In genomic region chr7:43785425-43785824, GRCh38 we compare ENCODE assay signal across 11 cellular contexts. TPM values are rescaled to one million over a fixed set of nuclear protein-coding genes. Genes with fewer than 3 reads are reported as not detected.
A peak's percentile ranks its signal among the peaks of the same experiment; 100 is the strongest.
DNase-seq lines count a peak whose midpoint lies in the region; ATAC-seq and TF ChIP-seq lines count a peak whose summit lies in the region.
"Had no signal": no experiment of that assay in that cellular context is flagged by ENCODE, and none has a peak within 500 bp of the region (broad histone marks: within the 10 kb centered on the region; RNA-seq: fewer than 3 reads in every experiment).

No MANE protein-coding gene starts in this region.

- ATAC-seq in esophagus mucosa (peak; percentile 78), mucosa of descending colon (peak; percentile 62), HG02610 (IDR thresholded peaks at IDR 0.05; ENCODE audit: unreplicated experiment) (no peak)
- no peak for ATAC-seq in activated naive CD4-positive, alpha-beta T cell treated with anti-CD3 and anti-CD28 coated beads, Interleukin-2, amount 50 U/mL, for 72 hours

- no peak overlapping the region for H3K27ac Mint-ChIP-seq in activated naive CD4-positive, alpha-beta T cell treated with anti-CD3 and anti-CD28 coated beads, Interleukin-2, amount 50 U/mL, for 72 hours
- H3K27ac Mint-ChIP-seq in activated naive CD8-positive, alpha-beta T cell treated with anti-CD3 and anti-CD28 coated beads for 36 hours: no peak overlapping the region
- H3K27ac Mint-ChIP-seq: CD4-positive, alpha-beta T cell had no signal

- no peaks in the 10 kb centered on the region for H3K4me1 ChIP-seq in mucosa of descending colon (ENCODE audit: low read depth)

- DNase-seq in AG08395 (ENCODE audit: low spot score): peak; percentile 86
- peak; percentile 82 for DNase-seq in MG63
- peak in 1 of 3 donors; percentile 31 for DNase-seq in mucosa of descending colon
- no peak for DNase-seq in activated naive CD4-positive, alpha-beta T cell treated with anti-CD3 and anti-CD28 coated beads, Interleukin-2, amount 50 U/mL, for 72 hours (ENCODE audit: low spot score in 2 of 2)
- no peak for DNase-seq in stimulated activated CD8-positive, alpha-beta memory T cell treated with anti-CD3 and anti-CD28 coated beads, Interleukin-4, amount 100 ng/mL, for 48 hours
- no peak for DNase-seq in activated naive CD8-positive, alpha-beta T cell treated with anti-CD3 and anti-CD28 coated beads for 36 hours
- DNase-seq: anterior cingulate cortex; CD4-positive, alpha-beta T cell; Karpas-422 had no signal

- peaks cover 1% of the 10 kb centered on the region for H3K36me3 ChIP-seq in MG63
- H3K36me3 ChIP-seq in mucosa of descending colon (ENCODE audit: low read depth): no peaks in the 10 kb centered on the region

- no peak overlapping the region for H3K4me3 ChIP-seq in MG63
- no peak overlapping the region for H3K4me3 ChIP-seq in mucosa of descending colon

- H3K36me3 Mint-ChIP-seq in activated naive CD4-positive, alpha-beta T cell treated with anti-CD3 and anti-CD28 coated beads, Interleukin-2, amount 50 U/mL, for 72 hours: no peaks in the 10 kb centered on the region
- H3K36me3 Mint-ChIP-seq in activated naive CD8-positive, alpha-beta T cell treated with anti-CD3 and anti-CD28 coated beads for 36 hours: peaks cover 10% of the 10 kb centered on the region

- H3K9me3 ChIP-seq in MG63 (no peaks in the 10 kb centered on the region), mucosa of descending colon (no peaks in the 10 kb centered on the region)

- H3K4me3 Mint-ChIP-seq in activated naive CD8-positive, alpha-beta T cell treated with anti-CD3 and anti-CD28 coated beads for 36 hours: no peak overlapping the region
- H3K4me3 Mint-ChIP-seq: CD4-positive, alpha-beta T cell had no signal

- H3K27me3 Mint-ChIP-seq in activated naive CD8-positive, alpha-beta T cell treated with anti-CD3 and anti-CD28 coated beads for 36 hours: no peaks in the 10 kb centered on the region
- H3K27me3 Mint-ChIP-seq: CD4-positive, alpha-beta T cell had no signal

- H3K9me3 Mint-ChIP-seq in activated naive CD4-positive, alpha-beta T cell treated with anti-CD3 and anti-CD28 coated beads, Interleukin-2, amount 50 U/mL, for 72 hours: no peaks in the 10 kb centered on the region
- no peaks in the 10 kb centered on the region for H3K9me3 Mint-ChIP-seq in activated naive CD8-positive, alpha-beta T cell treated with anti-CD3 and anti-CD28 coated beads for 36 hours
- H3K9me3 Mint-ChIP-seq: CD4-positive, alpha-beta T cell had no signal

- H3K4me1 Mint-ChIP-seq in activated naive CD8-positive, alpha-beta T cell treated with anti-CD3 and anti-CD28 coated beads for 36 hours: peaks cover 11% of the 10 kb centered on the region

- H3K27me3 ChIP-seq in MG63: no peaks in the 10 kb centered on the region

- intact Hi-C loops in mucosa of descending colon (cut with DNase I, micrococcal nuclease): no loop called here

- no peak for TF ChIP-seq CTCF in mucosa of descending colon (IDR thresholded peaks at IDR 0.05)

RNA-seq across cellular contexts. Expression of gene BLVRA, which starts 26.9 kb away (rescaled TPM):
- total RNA-seq in MG63 (2014; rRNA removed; shearing (Covaris generic); ENCODE audit: low replicate concordance): 40.1 and 42.1 TPM in 2 replicates
- total RNA-seq in esophagus mucosa: 41.2 TPM
- 10 to 100 TPM in 2 of 3 donors, 1 to 10 TPM in 1; 8.1 to 55.4 (median 12.9) TPM for total RNA-seq in mucosa of descending colon
- 10 to 100 TPM; 28.3 to 29.6 TPM for total RNA-seq in activated naive CD4-positive, alpha-beta T cell treated with anti-CD3 and anti-CD28 coated beads, Interleukin-2, amount 50 U/mL, for 72 hours
- total RNA-seq in activated naive CD8-positive, alpha-beta T cell treated with anti-CD3 and anti-CD28 coated beads for 36 hours: 10 to 100 TPM; 36.1 to 36.3 TPM

RNA-seq across cellular contexts. Expression of gene COA1, which starts 56.1 kb away (rescaled TPM):
- total RNA-seq in MG63 (2014; rRNA removed; shearing (Covaris generic); ENCODE audit: low replicate concordance): 37.0 and 58.9 TPM in 2 replicates
- 40.8 TPM for total RNA-seq in esophagus mucosa
- 10 to 100 TPM; 35.1 to 42.1 (median 38.8) TPM for total RNA-seq in mucosa of descending colon
- total RNA-seq in activated naive CD4-positive, alpha-beta T cell treated with anti-CD3 and anti-CD28 coated beads, Interleukin-2, amount 50 U/mL, for 72 hours: 10 to 100 TPM; 31.9 to 72.4 TPM
- 10 to 100 TPM; 82.1 to 84.1 TPM for total RNA-seq in activated naive CD8-positive, alpha-beta T cell treated with anti-CD3 and anti-CD28 coated beads for 36 hours

Comparison
In these comparisons a context has a peak if more than half of its experiments do, and no peak if none do; other contexts are left out.
1. DNase-seq: peak in AG08395 (single experiment) and MG63 (single experiment); none in activated naive CD4-positive, alpha-beta T cell treated with anti-CD3 and anti-CD28 coated beads, Interleukin-2, amount 50 U/mL, for 72 hours (0 of 2), stimulated activated CD8-positive, alpha-beta memory T cell treated with anti-CD3 and anti-CD28 coated beads, Interleukin-4, amount 100 ng/mL, for 48 hours (single experiment) and activated naive CD8-positive, alpha-beta T cell treated with anti-CD3 and anti-CD28 coated beads for 36 hours (single experiment).
2. ATAC-seq: peak in esophagus mucosa (single experiment) and mucosa of descending colon (single experiment); none in activated naive CD4-positive, alpha-beta T cell treated with anti-CD3 and anti-CD28 coated beads, Interleukin-2, amount 50 U/mL, for 72 hours (0 of 2) and HG02610 (single experiment).